12 cellular contexts compared by ENCODE assay signal in genomic region chr3:134291300-134292254, GRCh38. TPM values are rescaled to one million over a fixed set of nuclear protein-coding genes. Genes with fewer than 3 reads are reported as not detected.
DNase-seq lines count a peak whose midpoint lies in the region; ATAC-seq, FAIRE-seq and TF ChIP-seq lines count a peak whose summit lies in the region.
"Had no signal": no experiment of that assay in that cellular context is flagged by ENCODE, and none has a peak within 500 bp of the region (broad histone marks: within the 10 kb centered on the region; RNA-seq: fewer than 3 reads in every experiment).

No MANE protein-coding gene starts in this region.

- H3K4me1 Mint-ChIP-seq in HFFc6 (ENCODE audit: low read depth), result peaks cover 8% of the 10 kb centered on the region; the same call in 1 of the 2 replicates
- no peaks in the 10 kb centered on the region for H3K4me1 Mint-ChIP-seq in CD8-positive, alpha-beta T cell (ENCODE audit: low read depth)
- H3K4me1 Mint-ChIP-seq: neural crest cell; stimulated activated memory B cell treated with anti-CD40 and anti-IgM and Interleukin-4, amounts not matched to agents 10 μg/mL and 1 μg/mL and 100 μg/mL, for 72 hours had no signal

- no peak overlapping the region for H3K4me2 ChIP-seq in keratinocyte (ENCODE audit: control insufficient read depth, extremely low read depth, insufficient read depth, low read depth, low read length)

- no peak for ATAC-seq in CD8-positive, alpha-beta T cell
- ATAC-seq in GM18502 (IDR thresholded peaks at IDR 0.05; ENCODE audit: poor library complexity, unreplicated experiment), result no peak
- ATAC-seq: stimulated activated memory B cell treated with anti-CD40 and anti-IgM and Interleukin-4, amounts not matched to agents 10 μg/mL and 1 μg/mL and 100 μg/mL, for 72 hours had no signal

- no peaks in the 10 kb centered on the region for H3K79me2 ChIP-seq in keratinocyte (ENCODE audit: control insufficient read depth, insufficient read depth, low read length)

- CTCF ChIA-PET in CD8-positive, alpha-beta T cell (lab: Charles Lee), result no interaction called here

- in situ Hi-C loops in astrocyte of the cerebellum (cut with HindIII; ENCODE audit: low sequenced_read_pairs), result no loop called here

- H3K4me1 ChIP-seq in keratinocyte (ENCODE audit: control insufficient read depth, extremely low read depth, insufficient read depth, low read length) (peaks cover 4% of the 10 kb centered on the region), stomach smooth muscle (ENCODE audit: control insufficient read depth, insufficient read depth, low read length) (peaks cover 13% of the 10 kb centered on the region)
- H3K4me1 ChIP-seq in CD8-positive, alpha-beta T cell (ENCODE audit: insufficient read depth, low read length), result peaks cover 16% of the 10 kb centered on the region

- peaks cover 2% of the 10 kb centered on the region for H3K27me3 Mint-ChIP-seq in HFFc6 (ENCODE audit: insufficient read depth)
- H3K27me3 Mint-ChIP-seq in CD8-positive, alpha-beta T cell (ENCODE audit: low read depth), result peaks cover 10% of the 10 kb centered on the region

- TF ChIP-seq CTCF in HFFc6 (IDR thresholded peaks at IDR 0.05) (no peak), astrocyte of the cerebellum (IDR thresholded peaks at IDR 0.05; ENCODE audit: low read depth, low read length, missing control alignments) (no peak), keratinocyte (optimal IDR thresholded peaks at IDR 0.05 in 1 of 3, IDR thresholded peaks at IDR 0.05 in 1 of 3, conservative IDR thresholded peaks at IDR 0.05 in 1 of 3; ENCODE audit: extremely low read depth in 1 of 3, insufficient read depth in 2 of 3, low read length in 3 of 3) (no peak)
- no peak for TF ChIP-seq CTCF in CD8-positive, alpha-beta T cell (IDR thresholded peaks at IDR 0.05)

- H3K27ac ChIP-seq in keratinocyte (ENCODE audit: control insufficient read depth, insufficient read depth, low read length), result no peak overlapping the region
- H3K27ac ChIP-seq in stomach smooth muscle (ENCODE audit: low read length), result peak overlapping the region; percentile 83
- no peak overlapping the region for H3K27ac ChIP-seq in CD8-positive, alpha-beta T cell (ENCODE audit: low read depth, low read length)

- no peaks in the 10 kb centered on the region for H3K36me3 Mint-ChIP-seq in HFFc6 (ENCODE audit: low read depth)
- H3K36me3 Mint-ChIP-seq in CD8-positive, alpha-beta T cell, result no peaks in the 10 kb centered on the region
- H3K36me3 Mint-ChIP-seq: stimulated activated memory B cell treated with anti-CD40 and anti-IgM and Interleukin-4, amounts not matched to agents 10 μg/mL and 1 μg/mL and 100 μg/mL, for 72 hours had no signal

- DNase-seq in HFFc6 (peak; percentile 65), astrocyte of the cerebellum (ENCODE audit: low read depth) (peak; percentile 70), keratinocyte (ENCODE audit: low read depth, low spot score) (no peak), kidney tubule cell (ENCODE audit: low spot score) (no peak), OCI-M2 (lab: John Stamatoyannopoulos, UW; ENCODE audit: unreplicated experiment) (no peak)
- no peak for DNase-seq in CD8-positive, alpha-beta T cell
- DNase-seq: activated CD4-positive, alpha-beta T cell treated with anti-CD3 and anti-CD28 coated beads for 4 hours; NCI-H2171 had no signal

- H3K4me3 Mint-ChIP-seq in HFFc6, result no peak overlapping the region
- H3K4me3 Mint-ChIP-seq in CD8-positive, alpha-beta T cell, result no peak overlapping the region
- H3K4me3 Mint-ChIP-seq: neural crest cell; stimulated activated memory B cell treated with anti-CD40 and anti-IgM and Interleukin-4, amounts not matched to agents 10 μg/mL and 1 μg/mL and 100 μg/mL, for 72 hours had no signal

- dilution Hi-C loops in keratinocyte (cut with MboI; ENCODE audit: extremely low pct_ligation_motif_present, low sequenced_read_pairs), result no loop called here

- H3K9me3 ChIP-seq in keratinocyte (ENCODE audit: control insufficient read depth, low read depth, low read length) (no peaks in the 10 kb centered on the region), stomach smooth muscle (ENCODE audit: control insufficient read depth in 2 of 2, low read length in 2 of 2) (no peaks in the 10 kb centered on the region)
- H3K9me3 ChIP-seq in CD8-positive, alpha-beta T cell (ENCODE audit: low read length), result no peaks in the 10 kb centered on the region

- intact Hi-C loops in CD8-positive, alpha-beta T cell (cut with DNase I, micrococcal nuclease), result loop anchor here in 1 of 2 experiments (5.0 kb wide), 1 partner anchor 39 kb away; the partner anchor contains the start of gene RYK

- H3K4me3 ChIP-seq in astrocyte of the cerebellum (ENCODE audit: low read depth, low read length) (no peak overlapping the region), keratinocyte (ENCODE audit: control insufficient read depth in 2 of 3, extremely low read depth in 1 of 3, insufficient read depth in 2 of 3, low read depth in 1 of 3, low read length in 3 of 3) (no peak overlapping the region), stomach smooth muscle (ENCODE audit: low read length in 2 of 2) (peak overlapping the region in 1 of 2 donors; percentile 35)
- H3K4me3 ChIP-seq in CD8-positive, alpha-beta T cell (ENCODE audit: low read depth, low read length), result no peak overlapping the region

- no peaks in the 10 kb centered on the region for H4K20me1 ChIP-seq in keratinocyte (ENCODE audit: control insufficient read depth, extremely low read depth, insufficient read depth, low read length)

- H3K27ac Mint-ChIP-seq in HFFc6, result no peak overlapping the region
- no peak overlapping the region for H3K27ac Mint-ChIP-seq in CD8-positive, alpha-beta T cell
- H3K27ac Mint-ChIP-seq: stimulated activated memory B cell treated with anti-CD40 and anti-IgM and Interleukin-4, amounts not matched to agents 10 μg/mL and 1 μg/mL and 100 μg/mL, for 72 hours had no signal

- no peaks in the 10 kb centered on the region for H3K36me3 ChIP-seq in keratinocyte (ENCODE audit: control insufficient read depth in 2 of 2, extremely low read depth in 1 of 2, insufficient read depth in 2 of 2, low read length in 2 of 2)
- H3K36me3 ChIP-seq in stomach smooth muscle (ENCODE audit: control insufficient read depth in 2 of 2, insufficient read depth in 2 of 2, low read length in 2 of 2), result no peaks in the 10 kb centered on the region
- no peaks in the 10 kb centered on the region for H3K36me3 ChIP-seq in CD8-positive, alpha-beta T cell (ENCODE audit: insufficient read depth, low read length)

- FAIRE-seq in keratinocyte (lab: Jason Lieb, UNC), result peak; percentile 5

- POLR2A ChIA-PET in CD8-positive, alpha-beta T cell (lab: Charles Lee), result no interaction called here

- H3K9me3 Mint-ChIP-seq in HFFc6, result no peaks in the 10 kb centered on the region
- no peaks in the 10 kb centered on the region for H3K9me3 Mint-ChIP-seq in CD8-positive, alpha-beta T cell

- no peaks in the 10 kb centered on the region for H3K9me1 ChIP-seq in keratinocyte (ENCODE audit: control insufficient read depth, extremely low read depth, insufficient read depth, low read length)

- no peak overlapping the region for H3K9ac ChIP-seq in keratinocyte (ENCODE audit: control insufficient read depth, extremely low read depth, insufficient read depth, low read length)
- H3K9ac ChIP-seq in stomach smooth muscle (ENCODE audit: low read length in 2 of 2), result peak overlapping the region in 1 of 2 donors; percentile 47

- H3K27me3 ChIP-seq in keratinocyte (ENCODE audit: control insufficient read depth, extremely low read depth, insufficient read depth, low read length) (no peaks in the 10 kb centered on the region), stomach smooth muscle (ENCODE audit: control insufficient read depth in 1 of 2, insufficient read depth in 2 of 2, low read length in 2 of 2) (no peaks in the 10 kb centered on the region)
- no peaks in the 10 kb centered on the region for H3K27me3 ChIP-seq in CD8-positive, alpha-beta T cell (ENCODE audit: insufficient read depth, low read length)

- peak overlapping the region; percentile 42 for H2AFZ ChIP-seq in keratinocyte (ENCODE audit: control insufficient read depth, low read length)

RNA-seq across cellular contexts. Expression of gene RYK, which starts 40.9 kb away (rescaled TPM):
- total RNA-seq in HFFc6 (2021; fragmentation: NEBNext Ultra II Directional; extraction: Animal tissue kit (Norgen Biotek cat#: 25700)), result 10 to 100 TPM; 46.0 to 54.2 (median 49.9) TPM
- polyA plus RNA-seq in keratinocyte, result 55.6 to 82.1 TPM (median 73.7 TPM) in 3 replicates
- polyA plus RNA-seq in keratinocyte (2011; ENCODE audit: low read depth), result 15.7 TPM
- polyA plus RNA-seq in keratinocyte (2011; cell fraction: cytosol; rRNA removed), result 40.0 and 72.0 TPM in 2 replicates
- polyA plus RNA-seq in keratinocyte (2011; cell fraction: nucleus; rRNA removed), result 95.6 and 96.2 TPM in 2 replicates
- polyA plus RNA-seq in keratinocyte (2012; ENCODE audit: low replicate concordance), result 38.6 and 49.7 TPM in 2 replicates
- 63.0 to 115 TPM (median 90.5 TPM) in 3 replicates for polyA minus RNA-seq in keratinocyte
- polyA minus RNA-seq in keratinocyte (2011; cell fraction: cytosol; rRNA and poly(A)+ RNA removed), result 38.8 TPM
- polyA minus RNA-seq in keratinocyte (2011; cell fraction: nucleus; rRNA and poly(A)+ RNA removed), result 44.5 and 97.3 TPM in 2 replicates
- 10 to 100 TPM; 63.6 to 64.7 TPM for total RNA-seq in CD8-positive, alpha-beta T cell

Comparison
In these comparisons a context has a peak if more than half of its experiments do, and no peak if none do; other contexts are left out.
1. DNase-seq: peak in HFFc6 (single experiment) and astrocyte of the cerebellum (single experiment); none in keratinocyte (single experiment), kidney tubule cell (single experiment), OCI-M2 (single experiment) and CD8-positive, alpha-beta T cell (0 of 7).